1 cellular context compared by ENCODE assay signal in genomic region chr11:48055292-48056132, GRCh38.
TF ChIP-seq lines count a peak whose summit lies in the region.

No MANE protein-coding gene starts in this region.

TF ChIP-seq in GM12878, 131 proteins besides CTCF, POLR2A, EP300 and RAD21 (continued from another document):
- no peak for TF ChIP-seq MAX (IDR thresholded peaks at IDR 0.05; ENCODE audit: low read depth, low read length)
- TF ChIP-seq ZNF384 (IDR thresholded peaks at IDR 0.05; ENCODE audit: borderline replicate concordance, low read depth, low read length), result no peak
- TF ChIP-seq FOS (IDR thresholded peaks at IDR 0.05; ENCODE audit: borderline replicate concordance, extremely low read depth, insufficient read length), result no peak
- TF ChIP-seq FOXM1 (IDR thresholded peaks at IDR 0.05; ENCODE audit: low read depth, low read length), result peak; percentile 51; the same call in 1 of the 2 replicates
- no peak for TF ChIP-seq MEF2B (IDR thresholded peaks at IDR 0.05; ENCODE audit: partially characterized antibody, poor library complexity, severe bottlenecking)
- TF ChIP-seq SPI1 (IDR thresholded peaks at IDR 0.05; ENCODE audit: borderline replicate concordance, insufficient read depth, low read depth, low read length), result peak; percentile 61; the same call in 1 of the 2 replicates
- no peak for TF ChIP-seq NFYA (IDR thresholded peaks at IDR 0.05; ENCODE audit: borderline replicate concordance, low read depth, low read length)
- no peak for TF ChIP-seq WRNIP1 (IDR thresholded peaks at IDR 0.05; ENCODE audit: borderline replicate concordance, low read depth, low read length)
- no peak for TF ChIP-seq SIX5 (IDR thresholded peaks at IDR 0.05; ENCODE audit: low read depth, low read length, severe bottlenecking)
- no peak for TF ChIP-seq FOXK2 (IDR thresholded peaks at IDR 0.05)
- peak; percentile 17 for TF ChIP-seq SP1 (IDR thresholded peaks at IDR 0.05; ENCODE audit: low read depth, low read length)
- peak; percentile 41; the same call in 1 of the 2 replicates for TF ChIP-seq IRF5 (IDR thresholded peaks at IDR 0.05; ENCODE audit: borderline replicate concordance)
- no peak for TF ChIP-seq ZBED1 (IDR thresholded peaks at IDR 0.05; ENCODE audit: borderline replicate concordance)
- TF ChIP-seq E2F8 (IDR thresholded peaks at IDR 0.05; ENCODE audit: low read depth, partially characterized antibody), result no peak
- TF ChIP-seq ZSCAN29 (IDR thresholded peaks at IDR 0.05), result no peak
- no peak for TF ChIP-seq BCLAF1 (IDR thresholded peaks at IDR 0.05)
- TF ChIP-seq NR2F1 (conservative IDR thresholded peaks at IDR 0.05), result no peak
- no peak for TF ChIP-seq RBBP5 (conservative IDR thresholded peaks at IDR 0.05)
- TF ChIP-seq ZNF24 (IDR thresholded peaks at IDR 0.05), result no peak
- TF ChIP-seq NKRF (conservative IDR thresholded peaks at IDR 0.05), result no peak
- peak; percentile 74 for TF ChIP-seq NFIC (IDR thresholded peaks at IDR 0.05; ENCODE audit: low read depth, low read length)
